8 cellular contexts compared by ENCODE assay signal in genomic region chr14:105775349-105775928, GRCh38.
DNase-seq lines count a peak whose midpoint lies in the region; ATAC-seq and TF ChIP-seq lines count a peak whose summit lies in the region.
"Not testable (repeated sequence)": the region's sequence is repeated elsewhere in the genome, so short reads cannot be mapped to it uniquely, and the experiment has no call there.

No MANE protein-coding gene starts in this region.

- peak overlapping the region; percentile 94 for H3K4me3 Mint-ChIP-seq in activated B cell treated with CpG ODN at 0.5 μM for 24 hours
- H3K4me3 Mint-ChIP-seq in endothelial cell (ENCODE audit: unreplicated experiment) = peak overlapping the region; percentile 42
- H3K4me3 Mint-ChIP-seq in stimulated activated effector memory CD8-positive, alpha-beta T cell treated with anti-CD3 and anti-CD28 coated beads, Interleukin-12 subunit alpha, Interleukin-12 subunit beta, amount 100 ng/mL, for 72 hours = peak overlapping the region; percentile 60

- H3K27ac ChIP-seq in BLaER1 treated with 17β-estradiol and CSF1 and Interleukin-3, amounts not matched to agents 10 nM and 100 nM = peak overlapping the region in 2 of 11 experiments; percentile 7 to 32; a peak in 3 of 22 replicates
- peak overlapping the region; percentile 80 for H3K27ac ChIP-seq in OCI-LY1 (ENCODE audit: low read depth, low read length, poor library complexity, severe bottlenecking)
- H3K27ac ChIP-seq in upper lobe of right lung = not testable (repeated sequence)

- not testable (repeated sequence) for H3K27me3 ChIP-seq in BLaER1 treated with 17β-estradiol and CSF1 and Interleukin-3, amounts not matched to agents 10 nM and 100 nM; OCI-LY1 (ENCODE audit: insufficient read depth, low read length); upper lobe of right lung

- intact Hi-C loops in activated B cell treated with CpG ODN at 0.5 μM for 24 hours (cut with micrococcal nuclease) = loop anchor here (1.0 to 5.0 kb wide), 2 partner anchors 43 to 77 kb away; no protein-coding TSS in a partner anchor
- intact Hi-C loops in upper lobe of right lung (cut with DNase I) = not testable (repeated sequence)

- H3K27me3 Mint-ChIP-seq in activated B cell treated with CpG ODN at 0.5 μM for 24 hours = not testable (repeated sequence)
- H3K27me3 Mint-ChIP-seq in endothelial cell (ENCODE audit: unreplicated experiment) = peaks cover 31% of the 10 kb centered on the region

- not testable (repeated sequence) for H3K36me3 ChIP-seq in BLaER1 treated with 17β-estradiol and CSF1 and Interleukin-3, amounts not matched to agents 10 nM and 100 nM; OCI-LY1 (ENCODE audit: insufficient read depth, low read length); upper lobe of right lung

- H3K9me3 Mint-ChIP-seq in activated B cell treated with CpG ODN at 0.5 μM for 24 hours (peaks cover 11% of the 10 kb centered on the region), endothelial cell (ENCODE audit: unreplicated experiment) (peaks cover 41% of the 10 kb centered on the region)
- H3K9me3 Mint-ChIP-seq in stimulated activated effector memory CD8-positive, alpha-beta T cell treated with anti-CD3 and anti-CD28 coated beads, Interleukin-12 subunit alpha, Interleukin-12 subunit beta, amount 100 ng/mL, for 72 hours = peaks cover 15% of the 10 kb centered on the region

- peaks cover 29 to 39% (median 37%) of the 10 kb centered on the region in 11 experiments for H3K9me3 ChIP-seq in BLaER1 treated with 17β-estradiol and CSF1 and Interleukin-3, amounts not matched to agents 10 nM and 100 nM (replicated peaks in 1 of 11)
- not testable (repeated sequence) for H3K9me3 ChIP-seq in OCI-LY1 (ENCODE audit: low read length)
- peaks cover 13% of the 10 kb centered on the region for H3K9me3 ChIP-seq in upper lobe of right lung

- TF ChIP-seq CTCF in OCI-LY1 (IDR thresholded peaks at IDR 0.05; ENCODE audit: low read length); activated B cell treated with CpG ODN at 0.5 μM for 24 hours (IDR thresholded peaks at IDR 0.05); endothelial cell (IDR thresholded peaks at IDR 0.05; ENCODE audit: unreplicated experiment); upper lobe of right lung (IDR thresholded peaks at IDR 0.05): not testable (repeated sequence)

- not testable (repeated sequence) for H3K9me2 ChIP-seq in OCI-LY1 (ENCODE audit: low read depth, low read length)

- POLR2A ChIA-PET in activated B cell treated with CpG ODN at 0.5 μM for 24 hours (lab: Charles Lee) = interaction anchor here (0.6 to 7.4 kb wide), 9 partner anchors 18 to 129 kb away, joined by 3 to 96 read pairs (median 3); no protein-coding TSS in a partner anchor

- peaks cover 35% of the 10 kb centered on the region for H3K36me3 Mint-ChIP-seq in activated B cell treated with CpG ODN at 0.5 μM for 24 hours (ENCODE audit: low read depth)
- not testable (repeated sequence) for H3K36me3 Mint-ChIP-seq in endothelial cell (ENCODE audit: low read depth, unreplicated experiment)
- peaks cover 12% of the 10 kb centered on the region for H3K36me3 Mint-ChIP-seq in stimulated activated effector memory CD8-positive, alpha-beta T cell treated with anti-CD3 and anti-CD28 coated beads, Interleukin-12 subunit alpha, Interleukin-12 subunit beta, amount 100 ng/mL, for 72 hours

- not testable (repeated sequence) for DNase-seq in activated B cell treated with CpG ODN at 0.5 μM for 24 hours; endothelial cell (ENCODE audit: low spot score); stimulated activated effector memory CD8-positive, alpha-beta T cell treated with anti-CD3 and anti-CD28 coated beads, Interleukin-12 subunit alpha, Interleukin-12 subunit beta, amount 100 ng/mL, for 72 hours (ENCODE audit: low spot score in 2 of 2)
- peak; percentile 24 to 26 for DNase-seq in activated T-cell treated with anti-CD3 and anti-CD28 coated beads, Interleukin-2, amount 50 U/mL, for 48 hours
- peak; percentile 52 for DNase-seq in upper lobe of right lung

- H3K4me1 Mint-ChIP-seq in activated B cell treated with CpG ODN at 0.5 μM for 24 hours = peaks cover 62% of the 10 kb centered on the region
- not testable (repeated sequence) for H3K4me1 Mint-ChIP-seq in endothelial cell (ENCODE audit: unreplicated experiment)
- H3K4me1 Mint-ChIP-seq in stimulated activated effector memory CD8-positive, alpha-beta T cell treated with anti-CD3 and anti-CD28 coated beads, Interleukin-12 subunit alpha, Interleukin-12 subunit beta, amount 100 ng/mL, for 72 hours = peaks cover 17% of the 10 kb centered on the region

- CTCF ChIA-PET in activated B cell treated with CpG ODN at 0.5 μM for 24 hours (lab: Charles Lee) = not testable (repeated sequence)

- ATAC-seq in GM19395 (IDR thresholded peaks at IDR 0.05; ENCODE audit: unreplicated experiment) (peak; percentile 57), activated B cell treated with CpG ODN at 0.5 μM for 24 hours (ENCODE audit: low read depth) (peak; percentile 87)
- ATAC-seq in stimulated activated effector memory CD8-positive, alpha-beta T cell treated with anti-CD3 and anti-CD28 coated beads, Interleukin-12 subunit alpha, Interleukin-12 subunit beta, amount 100 ng/mL, for 72 hours = peak; percentile 53
- ATAC-seq in upper lobe of right lung = not testable (repeated sequence)

- peak overlapping the region; percentile 89 for H3K27ac Mint-ChIP-seq in activated B cell treated with CpG ODN at 0.5 μM for 24 hours
- H3K27ac Mint-ChIP-seq in endothelial cell (ENCODE audit: unreplicated experiment) = peak overlapping the region; percentile 57
- H3K27ac Mint-ChIP-seq in stimulated activated effector memory CD8-positive, alpha-beta T cell treated with anti-CD3 and anti-CD28 coated beads, Interleukin-12 subunit alpha, Interleukin-12 subunit beta, amount 100 ng/mL, for 72 hours = peak overlapping the region; percentile 37

- H3F3A ChIP-seq in OCI-LY1 (ENCODE audit: insufficient read depth, low read length) = not testable (repeated sequence)

- H3K4me3 ChIP-seq in BLaER1 treated with 17β-estradiol and CSF1 and Interleukin-3, amounts not matched to agents 10 nM and 100 nM; upper lobe of right lung: not testable (repeated sequence)
- H3K4me3 ChIP-seq in OCI-LY1 (ENCODE audit: low read depth, low read length, poor library complexity, severe bottlenecking) = peak overlapping the region; percentile 53

- H3K79me2 ChIP-seq in OCI-LY1 (ENCODE audit: insufficient read depth, low read length) = not testable (repeated sequence)

- not testable (repeated sequence) for H4K20me1 ChIP-seq in BLaER1 treated with 17β-estradiol and CSF1 and Interleukin-3, amounts not matched to agents 10 nM and 100 nM; OCI-LY1 (ENCODE audit: insufficient read depth, low read length)

- H3K4me1 ChIP-seq in BLaER1 treated with 17β-estradiol and CSF1 and Interleukin-3, amounts not matched to agents 10 nM and 100 nM = peaks cover 10 to 32% (median 24%) of the 10 kb centered on the region in 10 experiments; a peak in 19 of 20 replicates
- peaks cover 13% of the 10 kb centered on the region for H3K4me1 ChIP-seq in OCI-LY1 (ENCODE audit: insufficient read depth, low read length, severe bottlenecking)
- H3K4me1 ChIP-seq in upper lobe of right lung = not testable (repeated sequence)

- H3K4me2 ChIP-seq in BLaER1 treated with 17β-estradiol and CSF1 and Interleukin-3, amounts not matched to agents 10 nM and 100 nM = peak overlapping the region; percentile 35 to 77 (median 66); a peak in 20 of 22 replicates
- H3K4me2 ChIP-seq in OCI-LY1 (ENCODE audit: low read length) = peak overlapping the region; percentile 19

- H2AFZ ChIP-seq in OCI-LY1 (ENCODE audit: low read length) = not testable (repeated sequence)

- peak overlapping the region in 2 of 11 experiments; percentile 15 to 29; a peak in 1 of 22 replicates for H3K9ac ChIP-seq in BLaER1 treated with 17β-estradiol and CSF1 and Interleukin-3, amounts not matched to agents 10 nM and 100 nM
- H3K9ac ChIP-seq in OCI-LY1 (ENCODE audit: low read length) = peak overlapping the region; percentile 53; the same call in 1 of the 2 replicates

Comparison
In these comparisons a context has a peak if more than half of its experiments do, and no peak if none do; other contexts are left out.
1. H3K27ac Mint-ChIP-seq: peak in every context shown above with its lines; median percentile 89 in activated B cell treated with CpG ODN at 0.5 μM for 24 hours; 57 in endothelial cell; 37 in stimulated activated effector memory CD8-positive, alpha-beta T cell treated with anti-CD3 and anti-CD28 coated beads, Interleukin-12 subunit alpha, Interleukin-12 subunit beta, amount 100 ng/mL, for 72 hours.
2. H3K4me3 Mint-ChIP-seq: peak in every context shown above with its lines; median percentile 94 in activated B cell treated with CpG ODN at 0.5 μM for 24 hours; 60 in stimulated activated effector memory CD8-positive, alpha-beta T cell treated with anti-CD3 and anti-CD28 coated beads, Interleukin-12 subunit alpha, Interleukin-12 subunit beta, amount 100 ng/mL, for 72 hours; 42 in endothelial cell.